In the genomic region with DNA sequence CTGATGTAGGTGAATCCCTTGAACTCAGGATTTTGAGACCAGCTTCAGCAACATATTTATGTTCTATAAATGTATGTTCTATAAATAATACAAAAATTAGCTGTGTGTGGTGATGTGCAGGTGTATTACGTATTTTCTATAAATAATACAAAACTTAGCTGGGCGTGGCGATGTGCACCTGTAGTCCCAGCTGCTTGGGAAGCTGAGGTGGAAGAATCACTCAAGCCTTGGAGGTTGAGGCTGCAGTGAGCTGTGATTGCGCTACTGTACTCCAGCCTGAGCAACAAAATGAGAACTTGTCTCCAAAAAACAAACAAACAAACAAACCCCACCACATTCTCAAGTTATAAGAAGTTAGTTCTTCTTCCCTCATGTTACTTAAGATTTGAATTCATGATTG, we compare ENCODE assay signal across 1 cellular context.
TF ChIP-seq lines count a peak whose summit lies in the region.

No MANE protein-coding gene starts in this region.

TF ChIP-seq in GM12878, 131 proteins besides CTCF, POLR2A, EP300 and RAD21:
- TF ChIP-seq, protein P1, sequence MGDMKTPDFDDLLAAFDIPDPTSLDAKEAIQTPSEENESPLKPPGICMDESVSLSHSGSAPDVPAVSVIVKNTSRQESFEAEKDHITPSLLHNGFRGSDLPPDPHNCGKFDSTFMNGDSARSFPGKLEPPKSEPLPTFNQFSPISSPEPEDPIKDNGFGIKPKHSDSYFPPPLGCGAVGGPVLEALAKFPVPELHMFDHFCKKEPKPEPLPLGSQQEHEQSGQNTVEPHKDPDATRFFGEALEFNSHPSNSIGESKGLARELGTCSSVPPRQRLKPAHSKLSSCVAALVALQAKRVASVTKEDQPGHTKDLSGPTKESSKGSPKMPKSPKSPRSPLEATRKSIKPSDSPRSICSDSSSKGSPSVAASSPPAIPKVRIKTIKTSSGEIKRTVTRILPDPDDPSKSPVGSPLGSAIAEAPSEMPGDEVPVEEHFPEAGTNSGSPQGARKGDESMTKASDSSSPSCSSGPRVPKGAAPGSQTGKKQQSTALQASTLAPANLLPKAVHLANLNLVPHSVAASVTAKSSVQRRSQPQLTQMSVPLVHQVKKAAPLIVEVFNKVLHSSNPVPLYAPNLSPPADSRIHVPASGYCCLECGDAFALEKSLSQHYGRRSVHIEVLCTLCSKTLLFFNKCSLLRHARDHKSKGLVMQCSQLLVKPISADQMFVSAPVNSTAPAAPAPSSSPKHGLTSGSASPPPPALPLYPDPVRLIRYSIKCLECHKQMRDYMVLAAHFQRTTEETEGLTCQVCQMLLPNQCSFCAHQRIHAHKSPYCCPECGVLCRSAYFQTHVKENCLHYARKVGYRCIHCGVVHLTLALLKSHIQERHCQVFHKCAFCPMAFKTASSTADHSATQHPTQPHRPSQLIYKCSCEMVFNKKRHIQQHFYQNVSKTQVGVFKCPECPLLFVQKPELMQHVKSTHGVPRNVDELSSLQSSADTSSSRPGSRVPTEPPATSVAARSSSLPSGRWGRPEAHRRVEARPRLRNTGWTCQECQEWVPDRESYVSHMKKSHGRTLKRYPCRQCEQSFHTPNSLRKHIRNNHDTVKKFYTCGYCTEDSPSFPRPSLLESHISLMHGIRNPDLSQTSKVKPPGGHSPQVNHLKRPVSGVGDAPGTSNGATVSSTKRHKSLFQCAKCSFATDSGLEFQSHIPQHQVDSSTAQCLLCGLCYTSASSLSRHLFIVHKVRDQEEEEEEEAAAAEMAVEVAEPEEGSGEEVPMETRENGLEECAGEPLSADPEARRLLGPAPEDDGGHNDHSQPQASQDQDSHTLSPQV (IDR thresholded peaks at IDR 0.05) = no peak
- no peak for TF ChIP-seq BHLHE40 (IDR thresholded peaks at IDR 0.05; ENCODE audit: borderline replicate concordance in 1 of 2, low read depth in 2 of 2, low read length in 1 of 2)
- peak; percentile 8; the same call in 1 of the 2 replicates for TF ChIP-seq TCF12 (IDR thresholded peaks at IDR 0.05; ENCODE audit: low read depth, low read length)
